17 cellular contexts compared by ENCODE assay signal in genomic region chr9:123763910-123764588, GRCh38.
A peak's percentile ranks its signal among the peaks of the same experiment; 100 is the strongest.
DNase-seq lines count a peak whose midpoint lies in the region; ATAC-seq and TF ChIP-seq lines count a peak whose summit lies in the region.
"Had no signal": no experiment of that assay in that cellular context is flagged by ENCODE, and none has a peak within 500 bp of the region (broad histone marks: within the 10 kb centered on the region; RNA-seq: fewer than 3 reads in every experiment).

No MANE protein-coding gene starts in this region.

- WGBS in upper lobe of left lung, 2 donors = 95% methylated on average over 4 of the region's 4 CpGs

- H3K9me3 ChIP-seq in naive thymus-derived CD4-positive, alpha-beta T cell (ENCODE audit: control insufficient read depth in 2 of 3, low read length in 3 of 3) = no peaks in the 10 kb centered on the region
- no peaks in the 10 kb centered on the region for H3K9me3 ChIP-seq in upper lobe of left lung
- H3K9me3 ChIP-seq: testis had no signal

- intact Hi-C loops in naive thymus-derived CD4-positive, alpha-beta T cell (cut with micrococcal nuclease) = no loop called here

- H3K27ac ChIP-seq in epithelial cell of prostate (no peak overlapping the region), upper lobe of left lung (no peak overlapping the region)
- no peak overlapping the region for H3K27ac ChIP-seq in naive thymus-derived CD4-positive, alpha-beta T cell (ENCODE audit: low read depth, low read length)
- H3K27ac ChIP-seq: testis had no signal

- H3K4me3 Mint-ChIP-seq in naive thymus-derived CD4-positive, alpha-beta T cell = no peak overlapping the region
- H3K4me3 Mint-ChIP-seq: immature natural killer cell had no signal

- H3K4me3 ChIP-seq in BJ (ENCODE audit: low read depth, low read length) = no peak overlapping the region
- H3K4me3 ChIP-seq in naive thymus-derived CD4-positive, alpha-beta T cell (ENCODE audit: low read length) = no peak overlapping the region
- H3K4me3 ChIP-seq in upper lobe of left lung = no peak overlapping the region
- H3K4me3 ChIP-seq: testis had no signal

- no peaks in the 10 kb centered on the region for H3K4me1 Mint-ChIP-seq in naive thymus-derived CD4-positive, alpha-beta T cell
- H3K4me1 Mint-ChIP-seq: immature natural killer cell had no signal

- peak; percentile 66 for ATAC-seq in naive thymus-derived CD4-positive, alpha-beta T cell
- ATAC-seq in GM19452 (IDR thresholded peaks at IDR 0.05; ENCODE audit: unreplicated experiment) (no peak), GM18511 (IDR thresholded peaks at IDR 0.05; ENCODE audit: unreplicated experiment) (no peak), upper lobe of left lung (ENCODE audit: low FRiP score in 2 of 2) (no peak)

- H3K36me3 Mint-ChIP-seq in naive thymus-derived CD4-positive, alpha-beta T cell = peaks cover 0 to 12% (median 0%) of the 10 kb centered on the region in 5 donors

- no peak for TF ChIP-seq EP300 in upper lobe of left lung (IDR thresholded peaks at IDR 0.05)

- TF ChIP-seq POLR2A in upper lobe of left lung (IDR thresholded peaks at IDR 0.05) = no peak

- H3K36me3 ChIP-seq in BJ (ENCODE audit: control insufficient read depth, insufficient read depth, low read length) (no peaks in the 10 kb centered on the region), upper lobe of left lung (no peaks in the 10 kb centered on the region)
- H3K36me3 ChIP-seq in naive thymus-derived CD4-positive, alpha-beta T cell (ENCODE audit: control insufficient read depth in 2 of 3, insufficient read depth in 3 of 3, low read length in 3 of 3) = no peaks in the 10 kb centered on the region

- H3K27me3 ChIP-seq in BJ (ENCODE audit: control insufficient read depth, insufficient read depth, low read length) (no peaks in the 10 kb centered on the region), upper lobe of left lung (no peaks in the 10 kb centered on the region)
- H3K27me3 ChIP-seq in naive thymus-derived CD4-positive, alpha-beta T cell (ENCODE audit: control insufficient read depth in 2 of 2, insufficient read depth in 2 of 2, low read length in 2 of 2) = no peaks in the 10 kb centered on the region
- H3K27me3 ChIP-seq: testis had no signal

- no peaks in the 10 kb centered on the region for H3K9me3 Mint-ChIP-seq in naive thymus-derived CD4-positive, alpha-beta T cell
- H3K9me3 Mint-ChIP-seq: immature natural killer cell had no signal

- CTCF ChIA-PET in BJ (lab: Yijun Ruan, JAX) = interaction anchor here (1.0 to 2.1 kb wide), 3 partner anchors 13 to 38 kb away, joined by 3 to 4 read pairs (median 3); no protein-coding TSS in a partner anchor
- CTCF ChIA-PET in naive thymus-derived CD4-positive, alpha-beta T cell (lab: Charles Lee) = no interaction called here

- POLR2A ChIA-PET in BJ (lab: Charles Lee) = no interaction called here
- POLR2A ChIA-PET in naive thymus-derived CD4-positive, alpha-beta T cell (lab: Charles Lee) = no interaction called here

- no peaks in the 10 kb centered on the region for H3K27me3 Mint-ChIP-seq in naive thymus-derived CD4-positive, alpha-beta T cell

- TF ChIP-seq CTCF in BJ (IDR thresholded peaks at IDR 0.05; ENCODE audit: insufficient read depth, low read depth, low read length) = no peak
- no peak for TF ChIP-seq CTCF in upper lobe of left lung (IDR thresholded peaks at IDR 0.05)

- DNase-seq in BJ (ENCODE audit: low read depth) = peak; percentile 64
- DNase-seq in NCI-H226 = peak; percentile 63
- peak; percentile 18 for DNase-seq in epithelial cell of prostate (ENCODE audit: low read depth, low spot score)
- no peak for DNase-seq in naive thymus-derived CD4-positive, alpha-beta T cell
- no peak for DNase-seq in upper lobe of left lung
- DNase-seq in HPDE6-E6E7 (ENCODE audit: extremely low spot score) = no peak
- DNase-seq: activated CD4-positive, alpha-beta T cell treated with anti-CD3 and anti-CD28 coated beads for 1 hour; activated CD8-positive, alpha-beta memory T cell treated with anti-CD3 and anti-CD28 coated beads, Interleukin-2, amount 50 U/mL, for 4 hours; activated naive CD4-positive, alpha-beta T cell treated with Interleukin-2 at 50 U/mL for 16 hours; AML-193; effector CD8-positive, alpha-beta T cell; immature natural killer cell; NK-92 treated with Interleukin-12 subunit alpha and Interleukin-12 subunit beta, amount 100 ng/mL, for 24 hours; T-helper 2 cell; testis had no signal

- H3K27ac Mint-ChIP-seq in naive thymus-derived CD4-positive, alpha-beta T cell = no peak overlapping the region
- H3K27ac Mint-ChIP-seq: immature natural killer cell had no signal

- no peaks in the 10 kb centered on the region for H3K4me1 ChIP-seq in naive thymus-derived CD4-positive, alpha-beta T cell (ENCODE audit: control insufficient read depth in 2 of 2, insufficient read depth in 2 of 2, low read length in 2 of 2)
- no peaks in the 10 kb centered on the region for H3K4me1 ChIP-seq in upper lobe of left lung

Comparison
In these comparisons a context has a peak if more than half of its experiments do, and no peak if none do; other contexts are left out.
1. DNase-seq: peak in BJ (single experiment), NCI-H226 (single experiment) and epithelial cell of prostate (single experiment); none in naive thymus-derived CD4-positive, alpha-beta T cell (0 of 9), upper lobe of left lung (0 of 2) and HPDE6-E6E7 (single experiment).